ENCODE assay signal across 1 cellular context in the genomic region with DNA sequence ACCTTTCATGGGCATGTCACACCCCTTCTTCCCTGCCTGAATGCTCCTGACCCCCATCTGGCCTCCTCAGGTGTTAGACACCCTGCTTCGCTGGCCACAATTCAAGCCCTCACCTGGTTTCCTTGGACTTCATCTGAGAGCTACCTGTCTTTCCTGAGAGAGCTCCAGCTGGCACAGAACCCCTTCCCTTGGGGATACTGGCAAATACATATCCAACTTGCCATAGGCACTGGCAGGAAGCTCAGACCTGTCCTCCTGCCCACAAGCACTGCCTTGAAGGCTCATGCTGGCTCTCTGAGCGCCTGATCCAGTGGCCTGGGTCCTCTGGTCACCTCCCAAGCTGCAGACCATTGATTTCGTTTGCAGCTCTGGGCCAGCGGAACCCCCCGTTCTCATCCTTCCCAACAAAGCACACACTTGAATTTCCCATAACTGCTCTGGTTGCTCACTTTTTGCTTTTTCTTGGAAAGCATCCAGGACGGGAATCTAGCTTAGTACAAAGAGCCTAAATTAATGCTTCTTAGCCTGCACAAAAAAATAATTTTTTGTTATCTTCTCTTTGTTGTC.
TF ChIP-seq lines count a peak whose summit lies in the region.

No MANE protein-coding gene starts in this region.

TF ChIP-seq in HepG2, 621 proteins besides CTCF, POLR2A, EP300 and RAD21 (continued from another document):
- TF ChIP-seq, protein P1, sequence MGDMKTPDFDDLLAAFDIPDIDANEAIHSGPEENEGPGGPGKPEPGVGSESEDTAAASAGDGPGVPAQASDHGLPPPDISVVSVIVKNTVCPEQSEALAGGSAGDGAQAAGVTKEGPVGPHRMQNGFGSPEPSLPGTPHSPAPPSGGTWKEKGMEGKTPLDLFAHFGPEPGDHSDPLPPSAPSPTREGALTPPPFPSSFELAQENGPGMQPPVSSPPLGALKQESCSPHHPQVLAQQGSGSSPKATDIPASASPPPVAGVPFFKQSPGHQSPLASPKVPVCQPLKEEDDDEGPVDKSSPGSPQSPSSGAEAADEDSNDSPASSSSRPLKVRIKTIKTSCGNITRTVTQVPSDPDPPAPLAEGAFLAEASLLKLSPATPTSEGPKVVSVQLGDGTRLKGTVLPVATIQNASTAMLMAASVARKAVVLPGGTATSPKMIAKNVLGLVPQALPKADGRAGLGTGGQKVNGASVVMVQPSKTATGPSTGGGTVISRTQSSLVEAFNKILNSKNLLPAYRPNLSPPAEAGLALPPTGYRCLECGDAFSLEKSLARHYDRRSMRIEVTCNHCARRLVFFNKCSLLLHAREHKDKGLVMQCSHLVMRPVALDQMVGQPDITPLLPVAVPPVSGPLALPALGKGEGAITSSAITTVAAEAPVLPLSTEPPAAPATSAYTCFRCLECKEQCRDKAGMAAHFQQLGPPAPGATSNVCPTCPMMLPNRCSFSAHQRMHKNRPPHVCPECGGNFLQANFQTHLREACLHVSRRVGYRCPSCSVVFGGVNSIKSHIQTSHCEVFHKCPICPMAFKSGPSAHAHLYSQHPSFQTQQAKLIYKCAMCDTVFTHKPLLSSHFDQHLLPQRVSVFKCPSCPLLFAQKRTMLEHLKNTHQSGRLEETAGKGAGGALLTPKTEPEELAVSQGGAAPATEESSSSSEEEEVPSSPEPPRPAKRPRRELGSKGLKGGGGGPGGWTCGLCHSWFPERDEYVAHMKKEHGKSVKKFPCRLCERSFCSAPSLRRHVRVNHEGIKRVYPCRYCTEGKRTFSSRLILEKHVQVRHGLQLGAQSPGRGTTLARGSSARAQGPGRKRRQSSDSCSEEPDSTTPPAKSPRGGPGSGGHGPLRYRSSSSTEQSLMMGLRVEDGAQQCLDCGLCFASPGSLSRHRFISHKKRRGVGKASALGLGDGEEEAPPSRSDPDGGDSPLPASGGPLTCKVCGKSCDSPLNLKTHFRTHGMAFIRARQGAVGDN (CRISPR knock-in tag; IDR thresholded peaks at IDR 0.05), result peak; percentile 51
- TF ChIP-seq ZBTB38 (CRISPR knock-in tag; IDR thresholded peaks at IDR 0.05), result 0 out of 2 replicates have a peak, but pooled peaks have one; percentile 36
- TF ChIP-seq, protein P2, sequence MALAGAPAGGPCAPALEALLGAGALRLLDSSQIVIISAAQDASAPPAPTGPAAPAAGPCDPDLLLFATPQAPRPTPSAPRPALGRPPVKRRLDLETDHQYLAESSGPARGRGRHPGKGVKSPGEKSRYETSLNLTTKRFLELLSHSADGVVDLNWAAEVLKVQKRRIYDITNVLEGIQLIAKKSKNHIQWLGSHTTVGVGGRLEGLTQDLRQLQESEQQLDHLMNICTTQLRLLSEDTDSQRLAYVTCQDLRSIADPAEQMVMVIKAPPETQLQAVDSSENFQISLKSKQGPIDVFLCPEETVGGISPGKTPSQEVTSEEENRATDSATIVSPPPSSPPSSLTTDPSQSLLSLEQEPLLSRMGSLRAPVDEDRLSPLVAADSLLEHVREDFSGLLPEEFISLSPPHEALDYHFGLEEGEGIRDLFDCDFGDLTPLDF (CRISPR knock-in tag; IDR thresholded peaks at IDR 0.05), result no peak
